Comparison of ENCODE assay signal across 1 cellular context in the genomic region with DNA sequence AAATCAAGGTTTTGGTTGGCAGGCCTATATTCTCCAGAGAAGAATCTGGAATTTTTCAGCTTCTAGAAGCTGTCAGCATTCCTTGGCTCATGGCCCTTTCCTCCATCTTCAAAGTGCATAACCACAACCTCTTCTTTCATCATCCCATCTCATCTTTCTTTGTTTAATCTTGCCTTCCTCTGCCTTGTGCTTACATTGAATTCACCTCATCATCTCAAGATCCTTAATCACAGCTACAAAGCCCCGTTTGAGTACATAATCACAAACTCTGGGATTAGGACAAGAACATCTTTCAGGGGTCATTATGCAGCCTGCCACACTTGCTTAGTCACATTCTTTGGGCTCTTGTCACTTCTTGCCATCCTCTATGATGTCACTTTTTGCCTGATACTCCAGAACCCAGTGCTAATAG.
TF ChIP-seq lines count a peak whose summit lies in the region.

No MANE protein-coding gene starts in this region.

TF ChIP-seq in IMR-90, 13 proteins besides CTCF, POLR2A, EP300 and RAD21 (continued from another document):
- TF ChIP-seq, protein P1, sequence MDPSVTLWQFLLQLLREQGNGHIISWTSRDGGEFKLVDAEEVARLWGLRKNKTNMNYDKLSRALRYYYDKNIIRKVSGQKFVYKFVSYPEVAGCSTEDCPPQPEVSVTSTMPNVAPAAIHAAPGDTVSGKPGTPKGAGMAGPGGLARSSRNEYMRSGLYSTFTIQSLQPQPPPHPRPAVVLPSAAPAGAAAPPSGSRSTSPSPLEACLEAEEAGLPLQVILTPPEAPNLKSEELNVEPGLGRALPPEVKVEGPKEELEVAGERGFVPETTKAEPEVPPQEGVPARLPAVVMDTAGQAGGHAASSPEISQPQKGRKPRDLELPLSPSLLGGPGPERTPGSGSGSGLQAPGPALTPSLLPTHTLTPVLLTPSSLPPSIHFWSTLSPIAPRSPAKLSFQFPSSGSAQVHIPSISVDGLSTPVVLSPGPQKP (IDR thresholded peaks at IDR 0.05; ENCODE audit: borderline replicate concordance, low read depth, low read length) = no peak
- TF ChIP-seq, protein P2, sequence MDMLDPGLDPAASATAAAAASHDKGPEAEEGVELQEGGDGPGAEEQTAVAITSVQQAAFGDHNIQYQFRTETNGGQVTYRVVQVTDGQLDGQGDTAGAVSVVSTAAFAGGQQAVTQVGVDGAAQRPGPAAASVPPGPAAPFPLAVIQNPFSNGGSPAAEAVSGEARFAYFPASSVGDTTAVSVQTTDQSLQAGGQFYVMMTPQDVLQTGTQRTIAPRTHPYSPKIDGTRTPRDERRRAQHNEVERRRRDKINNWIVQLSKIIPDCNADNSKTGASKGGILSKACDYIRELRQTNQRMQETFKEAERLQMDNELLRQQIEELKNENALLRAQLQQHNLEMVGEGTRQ (IDR thresholded peaks at IDR 0.05; ENCODE audit: low read depth, low read length) = no peak
- TF ChIP-seq SMC3 (IDR thresholded peaks at IDR 0.05; ENCODE audit: low read depth, low read length) = no peak
- no peak for TF ChIP-seq RCOR1 (IDR thresholded peaks at IDR 0.05; ENCODE audit: insufficient replicate concordance, low read length)
- TF ChIP-seq CEBPB (IDR thresholded peaks at IDR 0.05; ENCODE audit: low read depth, low read length) = peak; percentile 42; the same call in 1 of the 2 replicates
- no peak for TF ChIP-seq MXI1 (IDR thresholded peaks at IDR 0.05; ENCODE audit: borderline replicate concordance, low read depth, low read length)
- TF ChIP-seq RFX5 (IDR thresholded peaks at IDR 0.05; ENCODE audit: low read depth, low read length) = no peak
